In the genomic region with DNA sequence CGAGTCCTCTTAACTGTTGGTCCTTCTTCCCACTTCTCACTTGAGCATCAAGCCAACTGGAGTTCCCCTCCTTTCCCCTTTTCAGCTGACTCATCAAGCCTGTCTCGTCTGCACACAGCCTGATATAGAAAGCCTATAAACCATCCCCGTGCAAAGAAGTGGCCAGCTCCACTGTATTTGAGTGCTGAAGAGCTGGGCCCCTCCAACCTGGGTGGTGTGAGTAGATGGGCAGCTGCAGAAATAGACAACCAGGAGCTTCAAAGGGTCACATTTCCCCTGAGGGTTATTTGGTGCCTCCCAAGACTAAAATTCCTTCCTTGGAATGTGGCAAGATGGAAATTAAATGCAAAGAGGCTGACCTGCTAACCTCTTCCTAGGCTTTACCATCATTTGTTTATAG, we compare ENCODE assay signal across 15 cellular contexts.
DNase-seq lines count a peak whose midpoint lies in the region; TF ChIP-seq lines count a peak whose summit lies in the region.
"Had no signal": no experiment of that assay in that cellular context is flagged by ENCODE, and none has a peak within 500 bp of the region (broad histone marks: within the 10 kb centered on the region; RNA-seq: fewer than 3 reads in every experiment).

No MANE protein-coding gene starts in this region.

- H3K79me1 ChIP-seq in mesendoderm (ENCODE audit: low read length) = no peaks in the 10 kb centered on the region

- H3K27me3 ChIP-seq in HUES64 (ENCODE audit: insufficient read depth, low read length) (no peaks in the 10 kb centered on the region), mesendoderm (ENCODE audit: insufficient read depth, low read length, poor library complexity) (no peaks in the 10 kb centered on the region), smooth muscle cell (ENCODE audit: low read depth) (no peaks in the 10 kb centered on the region)

- no peak overlapping the region for H3K56ac ChIP-seq in mesendoderm (ENCODE audit: low read length)

- no peak overlapping the region for H2AFZ ChIP-seq in smooth muscle cell (ENCODE audit: low read depth)

- no peak overlapping the region for H4K5ac ChIP-seq in mesendoderm (ENCODE audit: low read length)

- peak overlapping the region; percentile 81 for H3K4ac ChIP-seq in mesendoderm (ENCODE audit: low read depth, low read length)

- peaks cover 60% of the 10 kb centered on the region for H3K4me1 Mint-ChIP-seq in brain
- H3K4me1 Mint-ChIP-seq: CD14-positive monocyte had no signal

- peak; percentile 81 for DNase-seq in mesendoderm
- DNase-seq in smooth muscle cell (lab: John Stamatoyannopoulos, UW; ENCODE audit: unreplicated experiment) = no peak
- no peak for DNase-seq in UCSD-AML1 (lab: John Stamatoyannopoulos, UW; ENCODE audit: unreplicated experiment)
- no peak for DNase-seq in HPDE6-E6E7 (ENCODE audit: extremely low spot score)
- no peak for DNase-seq in NCI-H1105 (lab: John Stamatoyannopoulos, UW)
- DNase-seq: GOT3, HFFc6, Kasumi-1, NCI-H1417, NCI-H2029, NCI-H2171 treated with DMSO at 0.1 percent for 48 hours, SHP77 had no signal

- 48% methylated on average over 3 of the region's 3 CpGs for WGBS in HUES64
- WGBS in mesendoderm (ENCODE audit: extremely low coverage, insufficient coverage, low lambda C conversion rate) = no CpG with 5 or more reads among the region's 3 CpGs
- WGBS in smooth muscle cell (ENCODE audit: low lambda C conversion rate) = 35% methylated on average over 3 of the region's 3 CpGs

- no peak overlapping the region for H2AK5ac ChIP-seq in mesendoderm (ENCODE audit: low read length)

- peak overlapping the region; percentile 28; the same call in 1 of the 2 replicates for H3K27ac ChIP-seq in HUES64 (ENCODE audit: low read depth, low read length)
- no peak overlapping the region for H3K27ac ChIP-seq in mesendoderm (ENCODE audit: low read depth, low read length)
- peak overlapping the region; percentile 65 for H3K27ac ChIP-seq in smooth muscle cell (ENCODE audit: low read depth)

- no peaks in the 10 kb centered on the region for H3K36me3 ChIP-seq in HUES64 (ENCODE audit: insufficient read depth, low read length)
- H3K36me3 ChIP-seq in mesendoderm (ENCODE audit: control insufficient read depth, insufficient read depth, low read length) = no peaks in the 10 kb centered on the region
- no peaks in the 10 kb centered on the region for H3K36me3 ChIP-seq in smooth muscle cell (ENCODE audit: low read depth)

- no peaks in the 10 kb centered on the region for H4K20me1 ChIP-seq in smooth muscle cell (ENCODE audit: low read depth)

- H4K8ac ChIP-seq in mesendoderm (ENCODE audit: low read depth, low read length) = no peak overlapping the region

- H3K27me3 Mint-ChIP-seq in brain = no peaks in the 10 kb centered on the region

- H3K4me1 ChIP-seq in HUES64 (ENCODE audit: insufficient read depth, low read length) (peaks cover 24% of the 10 kb centered on the region), mesendoderm (ENCODE audit: control insufficient read depth, low read depth, low read length) (no peaks in the 10 kb centered on the region), smooth muscle cell (ENCODE audit: low read depth) (no peaks in the 10 kb centered on the region)

- TF ChIP-seq CTCF in brain (conservative IDR thresholded peaks at IDR 0.05) (no peak), smooth muscle cell (IDR thresholded peaks at IDR 0.05; ENCODE audit: borderline replicate concordance, insufficient read depth, poor library complexity, severe bottlenecking) (no peak)

- H3K27ac Mint-ChIP-seq in brain = peak overlapping the region in 3 of 5 experiments; percentile 47 to 56 (median 51)
- H3K27ac Mint-ChIP-seq: CD14-positive monocyte, HFFc6 had no signal

- H3K9ac ChIP-seq in HUES64 (ENCODE audit: low read depth, low read length) = no peak overlapping the region
- H3K9ac ChIP-seq in mesendoderm (ENCODE audit: low read length) = no peak overlapping the region
- H3K9ac ChIP-seq in smooth muscle cell (ENCODE audit: low read depth) = no peak overlapping the region

- H3K4me2 ChIP-seq in mesendoderm (ENCODE audit: low read length) = no peak overlapping the region
- no peak overlapping the region for H3K4me2 ChIP-seq in smooth muscle cell

- H3K79me2 ChIP-seq in mesendoderm (ENCODE audit: control insufficient read depth, insufficient read depth, low read length) (no peaks in the 10 kb centered on the region), smooth muscle cell (ENCODE audit: low read depth) (no peaks in the 10 kb centered on the region)

- H2BK5ac ChIP-seq in mesendoderm (ENCODE audit: low read length) = no peak overlapping the region

- no peaks in the 10 kb centered on the region for H3K9me3 Mint-ChIP-seq in brain

- no peak overlapping the region for H2BK15ac ChIP-seq in mesendoderm (replicated peaks; ENCODE audit: low read depth)

- H3F3A ChIP-seq in smooth muscle cell (ENCODE audit: low read depth) = no peaks in the 10 kb centered on the region

- H3K9me3 ChIP-seq in HUES64 (ENCODE audit: insufficient read depth, low read depth, low read length) (no peaks in the 10 kb centered on the region), smooth muscle cell (replicated peaks; ENCODE audit: low read depth) (no peaks in the 10 kb centered on the region)

- H3K23ac ChIP-seq in mesendoderm (ENCODE audit: low read length) = no peak overlapping the region

- H3K18ac ChIP-seq in mesendoderm (ENCODE audit: low read length) = peak overlapping the region; percentile 7

- peaks cover 8% of the 10 kb centered on the region for H3K36me3 Mint-ChIP-seq in brain
- H3K36me3 Mint-ChIP-seq: CD14-positive monocyte had no signal

- no peak overlapping the region for H2BK120ac ChIP-seq in mesendoderm (ENCODE audit: low read depth, low read length)

- peak overlapping the region in 1 of 5 experiments; percentile 2 for H3K4me3 Mint-ChIP-seq in brain
- H3K4me3 Mint-ChIP-seq: CD14-positive monocyte, HFFc6 had no signal

- H3K4me3 ChIP-seq in HUES64 (ENCODE audit: low read length) (no peak overlapping the region), mesendoderm (ENCODE audit: low read length) (no peak overlapping the region), smooth muscle cell (no peak overlapping the region)
